In genomic region chr4:140567722-140568121, GRCh38 we compare ENCODE assay signal across 11 cellular contexts. TPM values are rescaled to one million over a fixed set of nuclear protein-coding genes. Genes with fewer than 3 reads are reported as not detected.
A peak's percentile ranks its signal among the peaks of the same experiment; 100 is the strongest.
DNase-seq lines count a peak whose midpoint lies in the region; ATAC-seq, FAIRE-seq and TF ChIP-seq lines count a peak whose summit lies in the region.
"Had no signal": no experiment of that assay in that cellular context is flagged by ENCODE, and none has a peak within 500 bp of the region (broad histone marks: within the 10 kb centered on the region; RNA-seq: fewer than 3 reads in every experiment).

No MANE protein-coding gene starts in this region.

- no peaks in the 10 kb centered on the region for H3K9me3 ChIP-seq in suprapubic skin

- H3K27me3 ChIP-seq in brain microvascular endothelial cell (replicated peaks), result peaks cover 50% of the 10 kb centered on the region
- H3K27me3 ChIP-seq in suprapubic skin, result peaks cover 58% of the 10 kb centered on the region

- no peak overlapping the region for H3K27ac Mint-ChIP-seq in activated naive CD4-positive, alpha-beta T cell treated with anti-CD3 and anti-CD28 coated beads for 36 hours

- no peak for ATAC-seq in GM21576 (IDR thresholded peaks at IDR 0.05; ENCODE audit: unreplicated experiment)

- FAIRE-seq in GM12891 (lab: Jason Lieb, UNC), result no peak

- TF ChIP-seq POLR2A in suprapubic skin (IDR thresholded peaks at IDR 0.05) (no peak), GM12891 (IDR thresholded peaks at IDR 0.05; ENCODE audit: low read depth, low read length) (no peak)

- 5% methylated on average over 18 of the region's 18 CpGs for WGBS in suprapubic skin

- peaks cover 24% of the 10 kb centered on the region for H3K4me1 ChIP-seq in suprapubic skin

- TF ChIP-seq EP300 in suprapubic skin (IDR thresholded peaks at IDR 0.05), result no peak

- H3K4me3 ChIP-seq in brain microvascular endothelial cell (ENCODE audit: low read depth, low read length), result peak overlapping the region; percentile 36
- H3K4me3 ChIP-seq in suprapubic skin, result peak overlapping the region; percentile 52

- TF ChIP-seq CTCF in brain microvascular endothelial cell (IDR thresholded peaks at IDR 0.05; ENCODE audit: low read depth, low read length, missing control alignments) (no peak), suprapubic skin (IDR thresholded peaks at IDR 0.05) (no peak)

- DNase-seq in activated naive CD4-positive, alpha-beta T cell treated with anti-CD3 and anti-CD28 coated beads for 36 hours, result no peak
- no peak for DNase-seq in activated naive CD4-positive, alpha-beta T cell treated with anti-CD3 and anti-CD28 coated beads, Interleukin-2, amount 50 U/mL, for 16 hours
- DNase-seq in brain microvascular endothelial cell (no peak), kidney tubule cell (ENCODE audit: low spot score) (peak; percentile 42), suprapubic skin (ENCODE audit: low spot score in 2 of 2) (no peak), GM12891 (ENCODE audit: insufficient read length, low spot score) (no peak), midbrain (lab: John Stamatoyannopoulos, UW) (no peak)
- DNase-seq: head of caudate nucleus had no signal

- CTCF ChIA-PET in activated naive CD4-positive, alpha-beta T cell treated with anti-CD3 and anti-CD28 coated beads for 36 hours (lab: Charles Lee), result interaction anchor here (1.5 kb wide), 1 partner anchor 208 kb away, joined by 7 read pairs; no protein-coding TSS in a partner anchor

- in situ Hi-C loops in brain microvascular endothelial cell (cut with HindIII; ENCODE audit: low pct_ligation_motif_present, low sequenced_read_pairs), result no loop called here

- H3K27me3 Mint-ChIP-seq in activated naive CD4-positive, alpha-beta T cell treated with anti-CD3 and anti-CD28 coated beads for 36 hours (ENCODE audit: low read depth), result peaks cover 51% of the 10 kb centered on the region

- peaks cover 25% of the 10 kb centered on the region for H3K4me1 Mint-ChIP-seq in activated naive CD4-positive, alpha-beta T cell treated with anti-CD3 and anti-CD28 coated beads for 36 hours (ENCODE audit: low read depth)

- H3K36me3 Mint-ChIP-seq in activated naive CD4-positive, alpha-beta T cell treated with anti-CD3 and anti-CD28 coated beads for 36 hours (ENCODE audit: low read depth), result peaks cover 4% of the 10 kb centered on the region

- H3K36me3 ChIP-seq in brain microvascular endothelial cell (replicated peaks) (no peaks in the 10 kb centered on the region), suprapubic skin (no peaks in the 10 kb centered on the region)

- peak overlapping the region; percentile 16 for H3K4me3 Mint-ChIP-seq in activated naive CD4-positive, alpha-beta T cell treated with anti-CD3 and anti-CD28 coated beads for 36 hours

- intact Hi-C loops in activated naive CD4-positive, alpha-beta T cell treated with anti-CD3 and anti-CD28 coated beads for 36 hours (cut with micrococcal nuclease), result no loop called here

- H3K27ac ChIP-seq in brain microvascular endothelial cell (no peak overlapping the region), suprapubic skin (no peak overlapping the region)
- H3K27ac ChIP-seq: HL-60, RWPE1 had no signal

- peaks cover 12% of the 10 kb centered on the region for H3K9me3 Mint-ChIP-seq in activated naive CD4-positive, alpha-beta T cell treated with anti-CD3 and anti-CD28 coated beads for 36 hours

TF ChIP-seq in GM12891, 5 proteins besides CTCF, POLR2A, EP300 and RAD21:
- TF ChIP-seq TAF1 (IDR thresholded peaks at IDR 0.05; ENCODE audit: low read depth, low read length), result no peak
- TF ChIP-seq SPI1 (IDR thresholded peaks at IDR 0.05; ENCODE audit: low read depth, low read length), result no peak
- no peak for TF ChIP-seq POLR2AphosphoS5 (IDR thresholded peaks at IDR 0.05; ENCODE audit: low read depth, low read length)

RNA-seq across cellular contexts. Expression of gene UCP1, which starts 1.0 kb away (rescaled TPM):
- not detected for total RNA-seq in activated naive CD4-positive, alpha-beta T cell treated with anti-CD3 and anti-CD28 coated beads for 36 hours
- not detected for total RNA-seq in suprapubic skin
- not detected for polyA plus RNA-seq in GM12891 (2012; ENCODE audit: low read depth, missing spikeins)

RNA-seq across cellular contexts. Expression of gene ELMOD2, which starts 43.8 kb away (rescaled TPM):
- total RNA-seq in activated naive CD4-positive, alpha-beta T cell treated with anti-CD3 and anti-CD28 coated beads for 36 hours, result 10 to 100 TPM; 14.4 to 14.8 TPM
- 10 to 100 TPM; 12.2 to 20.8 (median 17.1) TPM for total RNA-seq in suprapubic skin
- polyA plus RNA-seq in GM12891 (2012; ENCODE audit: low read depth, missing spikeins), result 3.9 TPM
